1 cellular context compared by ENCODE assay signal in genomic region chr22:17779286-17780115, GRCh38.
TF ChIP-seq lines count a peak whose summit lies in the region.

No MANE protein-coding gene starts in this region.

TF ChIP-seq in K562, 482 proteins besides CTCF, POLR2A, EP300 and RAD21 (continued from another document):
- TF ChIP-seq L3MBTL2 (IDR thresholded peaks at IDR 0.05) (peak; percentile 68), CCNT2 (IDR thresholded peaks at IDR 0.05; ENCODE audit: borderline replicate concordance, extremely low read depth, insufficient read length, low read depth, low read length) (no peak), GATA2 (CRISPR knock-in tag; IDR thresholded peaks at IDR 0.05) (0 out of 2 replicates have a peak, but pooled peaks have one; percentile 27), ZBTB33 (CRISPR knock-in tag; IDR thresholded peaks at IDR 0.05) (peak; percentile 77; the same call in 1 of the 2 replicates), USF2 (CRISPR knock-in tag; IDR thresholded peaks at IDR 0.05) (peak; percentile 27; the same call in 1 of the 2 replicates), ZNF583 (CRISPR knock-in tag; IDR thresholded peaks at IDR 0.05) (no peak), MAX (CRISPR knock-in tag; IDR thresholded peaks at IDR 0.05) (peak; percentile 69), BHLHE40 (IDR thresholded peaks at IDR 0.05; ENCODE audit: low read length) (peak; percentile 22; the same call in 1 of the 2 replicates), NFIC (IDR thresholded peaks at IDR 0.05) (0 out of 2 replicates have a peak, but pooled peaks have one; percentile 33), ZNF121 (CRISPR knock-in tag; conservative IDR thresholded peaks at IDR 0.05) (peak; percentile 63), ZFP30 (CRISPR knock-in tag; IDR thresholded peaks at IDR 0.05; ENCODE audit: borderline replicate concordance) (no peak), MGA (IDR thresholded peaks at IDR 0.05) (peak; percentile 64)
TF ChIP-seq in K562: peak in this region for 12.
